ENCODE assay signal across 23 cellular contexts in the genomic region with DNA sequence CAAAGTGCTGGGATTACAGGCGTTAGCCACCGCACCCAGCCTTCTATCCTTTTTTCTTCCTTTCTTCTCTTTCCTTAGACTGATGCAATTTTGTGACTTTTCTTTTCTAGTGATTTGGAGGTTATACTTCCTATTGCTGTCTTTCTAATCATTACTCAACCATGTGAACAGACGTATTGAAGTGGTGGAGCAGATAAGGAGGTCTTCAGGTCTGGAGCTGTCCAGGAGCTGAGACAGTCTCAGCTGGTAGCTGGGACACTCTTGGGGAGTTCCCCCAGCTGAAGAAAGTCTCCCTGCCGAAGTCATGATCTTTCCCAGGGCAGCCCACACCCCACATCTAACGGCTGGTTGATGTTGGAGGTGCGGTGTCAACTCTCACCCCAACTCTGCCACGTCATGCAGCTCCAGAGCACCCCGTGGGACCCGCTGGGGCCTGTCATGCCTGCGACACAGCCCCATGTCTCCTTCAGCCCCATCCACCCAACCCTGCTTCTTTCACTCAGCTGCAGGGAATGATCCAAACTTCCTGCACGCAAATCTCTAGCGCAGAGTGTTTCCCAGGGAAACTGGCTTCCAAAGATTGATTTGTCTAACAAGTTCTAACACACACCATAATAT.
"Had no signal": no experiment of that assay in that cellular context is flagged by ENCODE, and none has a peak within 500 bp of the region (broad histone marks: within the 10 kb centered on the region; RNA-seq: fewer than 3 reads in every experiment).

No MANE protein-coding gene starts in this region.

- H3K9me3 Mint-ChIP-seq: natural killer cell treated with Interleukin-12 subunit alpha and Interleukin-12 subunit beta and Interleukin-15 and Interleukin-18, amount 100 ng/mL, for 72 hours; stimulated activated effector memory CD8-positive, alpha-beta T cell treated with anti-CD3 and anti-CD28 coated beads, Interleukin-12 subunit alpha, Interleukin-12 subunit beta, amount 100 ng/mL, for 72 hours; type B pancreatic cell had no signal

- H3K4me1 ChIP-seq: gastrocnemius medialis, parathyroid adenoma, stomach, thyroid gland had no signal

- H3K79me2 ChIP-seq: parathyroid adenoma had no signal

- H3K4me3 ChIP-seq: coronary artery, gastrocnemius medialis, mucosa of descending colon, stomach, thyroid gland had no signal

- H3K36me3 Mint-ChIP-seq: stimulated activated effector memory CD8-positive, alpha-beta T cell treated with anti-CD3 and anti-CD28 coated beads, Interleukin-12 subunit alpha, Interleukin-12 subunit beta, amount 100 ng/mL, for 72 hours had no signal

- H3K27me3 ChIP-seq: gastrocnemius medialis, stomach, thyroid gland had no signal

- H3K4me1 Mint-ChIP-seq: mesothelial cell of epicardium; neural crest cell; stimulated activated effector memory CD8-positive, alpha-beta T cell treated with anti-CD3 and anti-CD28 coated beads, Interleukin-12 subunit alpha, Interleukin-12 subunit beta, amount 100 ng/mL, for 72 hours had no signal

- H3K27ac ChIP-seq: coronary artery, gastrocnemius medialis, neutrophil, parathyroid adenoma, stomach, thyroid gland had no signal

- ATAC-seq: gastrocnemius medialis; mucosa of descending colon; sciatic nerve; stimulated activated effector memory CD8-positive, alpha-beta T cell treated with anti-CD3 and anti-CD28 coated beads, Interleukin-12 subunit alpha, Interleukin-12 subunit beta, amount 100 ng/mL, for 72 hours had no signal

- H2AFZ ChIP-seq: parathyroid adenoma had no signal

- H3K27ac Mint-ChIP-seq: mesothelial cell of epicardium; natural killer cell treated with Interleukin-12 subunit alpha and Interleukin-12 subunit beta and Interleukin-15 and Interleukin-18, amount 100 ng/mL, for 72 hours; progenitor cell of endocrine pancreas; stimulated activated effector memory CD8-positive, alpha-beta T cell treated with anti-CD3 and anti-CD28 coated beads, Interleukin-12 subunit alpha, Interleukin-12 subunit beta, amount 100 ng/mL, for 72 hours; type B pancreatic cell had no signal

- H3K9ac ChIP-seq: parathyroid adenoma had no signal

- FAIRE-seq: endometrium, kidney had no signal

- H3K9me3 ChIP-seq: gastrocnemius medialis, mucosa of descending colon, neutrophil, stomach, thyroid gland had no signal

- H3K4me3 Mint-ChIP-seq: mesothelial cell of epicardium; naive B cell; natural killer cell treated with Interleukin-12 subunit alpha and Interleukin-12 subunit beta and Interleukin-15 and Interleukin-18, amount 100 ng/mL, for 72 hours; neural crest cell; stimulated activated effector memory CD8-positive, alpha-beta T cell treated with anti-CD3 and anti-CD28 coated beads, Interleukin-12 subunit alpha, Interleukin-12 subunit beta, amount 100 ng/mL, for 72 hours; type B pancreatic cell had no signal

- DNase-seq: dermis blood vessel endothelial cell; effector memory CD4-positive, alpha-beta T cell; gastrocnemius medialis; kidney; mesenchymal stem cell; mucosa of descending colon; naive B cell; stimulated activated CD4-positive, alpha-beta T cell treated with anti-CD3 and anti-CD28 coated beads, Interleukin-2, amount 100 ng/mL, for 24 hours; stimulated activated CD4-positive, alpha-beta T cell treated with anti-CD3 and anti-CD28 coated beads, Interleukin-4, amount 100 ng/mL, for 24 hours; stimulated activated naive CD4-positive, alpha-beta T cell treated with Interleukin-2 at 50 U/mL for 16 hours; stomach; thyroid gland had no signal
